8 cellular contexts compared by ENCODE assay signal in the genomic region with DNA sequence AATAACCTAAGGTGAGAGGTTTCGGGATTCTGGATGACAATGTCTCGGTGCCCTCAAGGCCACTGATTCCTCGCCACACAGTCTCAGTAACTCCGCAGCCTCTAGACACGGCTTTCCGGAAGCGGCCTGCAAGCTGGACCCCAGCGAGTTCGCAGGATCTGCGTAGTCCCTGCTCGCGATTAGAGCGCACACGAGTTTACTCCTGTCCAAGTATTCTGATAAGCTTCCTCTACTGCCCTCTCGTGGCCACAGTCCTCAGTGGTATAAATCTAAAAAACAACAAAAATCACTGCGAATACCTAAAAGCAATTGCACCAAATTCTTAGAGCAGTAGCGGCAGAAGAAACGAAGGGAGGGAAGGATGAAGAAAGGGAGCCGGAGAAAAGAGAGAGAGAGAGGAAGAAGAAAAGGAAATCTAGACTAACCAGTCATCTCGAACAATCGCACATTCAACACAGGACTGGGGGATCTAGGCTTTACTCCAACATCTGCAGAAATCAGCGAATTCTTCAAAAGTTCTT. TPM values are rescaled to one million over a fixed set of nuclear protein-coding genes. Genes with fewer than 3 reads are reported as not detected.
A peak's percentile ranks its signal among the peaks of the same experiment; 100 is the strongest.
DNase-seq lines count a peak whose midpoint lies in the region; ATAC-seq and TF ChIP-seq lines count a peak whose summit lies in the region.

No MANE protein-coding gene starts in this region.

- intact Hi-C loops in Panc1 (cut with micrococcal nuclease; ENCODE audit: unreplicated experiment): loop anchor here (5.0 kb wide), 1 partner anchor 363 kb away; no protein-coding TSS in a partner anchor
- intact Hi-C loops in naive thymus-derived CD4-positive, alpha-beta T cell (cut with micrococcal nuclease): loop anchor here (1.0 to 10.0 kb wide), 4 partner anchors 113 to 360 kb away; no protein-coding TSS in a partner anchor

- peak overlapping the region; percentile 5 to 85 (median 78) for H3K27ac Mint-ChIP-seq in IgD-negative memory B cell
- H3K27ac Mint-ChIP-seq in activated T-cell treated with anti-CD3 and anti-CD28 coated beads, Interleukin-2, amount 50 U/mL, for 72 hours: no peak overlapping the region
- peak overlapping the region in 5 of 9 donors; percentile 3 to 65 (median 37) for H3K27ac Mint-ChIP-seq in naive thymus-derived CD4-positive, alpha-beta T cell
- no peak overlapping the region for H3K27ac Mint-ChIP-seq in stimulated activated effector memory CD8-positive, alpha-beta T cell treated with anti-CD3 and anti-CD28 coated beads, Interleukin-12 subunit alpha, Interleukin-12 subunit beta, amount 100 ng/mL, for 72 hours

- DNase-seq in COLO829 (ENCODE audit: low spot score) (peak; percentile 84), Panc1 (ENCODE audit: low read depth, low spot score) (peak; percentile 57), fibroblast of gingiva (ENCODE audit: low read depth) (peak; percentile 86)
- DNase-seq in activated T-cell treated with anti-CD3 and anti-CD28 coated beads, Interleukin-2, amount 50 U/mL, for 72 hours: peak; percentile 80 to 81
- peak; percentile 36 to 67 (median 59) for DNase-seq in naive thymus-derived CD4-positive, alpha-beta T cell
- DNase-seq in stimulated activated effector memory CD8-positive, alpha-beta T cell treated with anti-CD3 and anti-CD28 coated beads, Interleukin-12 subunit alpha, Interleukin-12 subunit beta, amount 100 ng/mL, for 72 hours (ENCODE audit: low spot score in 2 of 2): peak; percentile 66 to 90

- H3K4me1 Mint-ChIP-seq in IgD-negative memory B cell: peaks cover 3 to 7% (median 6%) of the 10 kb centered on the region in 3 donors
- peaks cover 14% of the 10 kb centered on the region for H3K4me1 Mint-ChIP-seq in activated T-cell treated with anti-CD3 and anti-CD28 coated beads, Interleukin-2, amount 50 U/mL, for 72 hours (ENCODE audit: low read depth)
- peaks cover 6 to 17% (median 10%) of the 10 kb centered on the region in 7 donors for H3K4me1 Mint-ChIP-seq in naive thymus-derived CD4-positive, alpha-beta T cell
- H3K4me1 Mint-ChIP-seq in stimulated activated effector memory CD8-positive, alpha-beta T cell treated with anti-CD3 and anti-CD28 coated beads, Interleukin-12 subunit alpha, Interleukin-12 subunit beta, amount 100 ng/mL, for 72 hours: peaks cover 12% of the 10 kb centered on the region

- H3K36me3 Mint-ChIP-seq in IgD-negative memory B cell: no peaks in the 10 kb centered on the region
- no peaks in the 10 kb centered on the region for H3K36me3 Mint-ChIP-seq in activated T-cell treated with anti-CD3 and anti-CD28 coated beads, Interleukin-2, amount 50 U/mL, for 72 hours (ENCODE audit: insufficient read depth in 2 of 2)
- no peaks in the 10 kb centered on the region for H3K36me3 Mint-ChIP-seq in naive thymus-derived CD4-positive, alpha-beta T cell
- H3K36me3 Mint-ChIP-seq in stimulated activated effector memory CD8-positive, alpha-beta T cell treated with anti-CD3 and anti-CD28 coated beads, Interleukin-12 subunit alpha, Interleukin-12 subunit beta, amount 100 ng/mL, for 72 hours: no peaks in the 10 kb centered on the region

- H3K27me3 Mint-ChIP-seq in IgD-negative memory B cell: peaks cover 14% of the 10 kb centered on the region
- H3K27me3 Mint-ChIP-seq in activated T-cell treated with anti-CD3 and anti-CD28 coated beads, Interleukin-2, amount 50 U/mL, for 72 hours (ENCODE audit: low read depth): peaks cover 26% of the 10 kb centered on the region
- H3K27me3 Mint-ChIP-seq in naive thymus-derived CD4-positive, alpha-beta T cell: peaks cover 13 to 58% (median 17%) of the 10 kb centered on the region in 5 donors

- POLR2A ChIA-PET in Panc1 (lab: Charles Lee): no interaction called here
- POLR2A ChIA-PET in naive thymus-derived CD4-positive, alpha-beta T cell (lab: Charles Lee): interaction anchor here (1.4 kb wide), 1 partner anchor 223 kb away, joined by 6 read pairs; no protein-coding TSS in a partner anchor

- H3K27me3 ChIP-seq in Panc1 (ENCODE audit: control insufficient read depth, insufficient read depth, low read length): peaks cover 33% of the 10 kb centered on the region
- H3K27me3 ChIP-seq in naive thymus-derived CD4-positive, alpha-beta T cell (ENCODE audit: control insufficient read depth in 2 of 2, insufficient read depth in 2 of 2, low read length in 2 of 2): peaks cover 0 to 5% of the 10 kb centered on the region in 2 donors

- H3K9me3 Mint-ChIP-seq in IgD-negative memory B cell: no peaks in the 10 kb centered on the region
- no peaks in the 10 kb centered on the region for H3K9me3 Mint-ChIP-seq in activated T-cell treated with anti-CD3 and anti-CD28 coated beads, Interleukin-2, amount 50 U/mL, for 72 hours
- no peaks in the 10 kb centered on the region for H3K9me3 Mint-ChIP-seq in naive thymus-derived CD4-positive, alpha-beta T cell
- H3K9me3 Mint-ChIP-seq in stimulated activated effector memory CD8-positive, alpha-beta T cell treated with anti-CD3 and anti-CD28 coated beads, Interleukin-12 subunit alpha, Interleukin-12 subunit beta, amount 100 ng/mL, for 72 hours: no peaks in the 10 kb centered on the region

- in situ Hi-C loops in Panc1 (cut with HindIII; ENCODE audit: low pct_unique_long_range_greater_than_20kb, low sequenced_read_pairs): no loop called here

- CTCF ChIA-PET in Panc1 (lab: Charles Lee): interaction anchor here (0.7 to 1.2 kb wide), 6 partner anchors 204 to 366 kb away, joined by 3 to 7 read pairs (median 4); no protein-coding TSS in a partner anchor
- CTCF ChIA-PET in naive thymus-derived CD4-positive, alpha-beta T cell (lab: Charles Lee): interaction anchor here (0.6 to 4.4 kb wide), 12 partner anchors 10 to 223 kb away, joined by 3 to 68 read pairs (median 4); no protein-coding TSS in a partner anchor

- H3K36me3 ChIP-seq in Panc1 (ENCODE audit: control insufficient read depth, insufficient read depth, low read length): no peaks in the 10 kb centered on the region
- no peaks in the 10 kb centered on the region for H3K36me3 ChIP-seq in naive thymus-derived CD4-positive, alpha-beta T cell (ENCODE audit: control insufficient read depth in 2 of 3, insufficient read depth in 3 of 3, low read length in 3 of 3)

- H3K27ac ChIP-seq in Panc1 (ENCODE audit: low read length): no peak overlapping the region
- H3K27ac ChIP-seq in naive thymus-derived CD4-positive, alpha-beta T cell (ENCODE audit: low read depth, low read length): no peak overlapping the region

- peak overlapping the region; percentile 80 to 95 (median 90) for H3K4me3 Mint-ChIP-seq in IgD-negative memory B cell
- H3K4me3 Mint-ChIP-seq in activated T-cell treated with anti-CD3 and anti-CD28 coated beads, Interleukin-2, amount 50 U/mL, for 72 hours: peak overlapping the region; percentile 88
- H3K4me3 Mint-ChIP-seq in naive thymus-derived CD4-positive, alpha-beta T cell: peak overlapping the region; percentile 75 to 92 (median 84)
- peak overlapping the region; percentile 80 for H3K4me3 Mint-ChIP-seq in stimulated activated effector memory CD8-positive, alpha-beta T cell treated with anti-CD3 and anti-CD28 coated beads, Interleukin-12 subunit alpha, Interleukin-12 subunit beta, amount 100 ng/mL, for 72 hours

- ATAC-seq in GM21390 (IDR thresholded peaks at IDR 0.05; ENCODE audit: unreplicated experiment): peak; percentile 60
- ATAC-seq in Panc1: peak; percentile 74
- peak; percentile 67 for ATAC-seq in activated T-cell treated with anti-CD3 and anti-CD28 coated beads, Interleukin-2, amount 50 U/mL, for 72 hours (replicated peaks in 1 of 2)
- peak; percentile 77 for ATAC-seq in naive thymus-derived CD4-positive, alpha-beta T cell
- peak; percentile 78 for ATAC-seq in stimulated activated effector memory CD8-positive, alpha-beta T cell treated with anti-CD3 and anti-CD28 coated beads, Interleukin-12 subunit alpha, Interleukin-12 subunit beta, amount 100 ng/mL, for 72 hours

- no TSS peak for BruUV-seq in Panc1 (replicated peaks; lab: Mats Ljungman, UMichigan)

- peak; percentile 85 for TF ChIP-seq CTCF in Panc1 (IDR thresholded peaks at IDR 0.05)

- peaks cover 11% of the 10 kb centered on the region for H3K4me1 ChIP-seq in Panc1 (ENCODE audit: control insufficient read depth, insufficient read depth, low read length)
- H3K4me1 ChIP-seq in naive thymus-derived CD4-positive, alpha-beta T cell (ENCODE audit: control insufficient read depth in 2 of 2, insufficient read depth in 2 of 2, low read length in 2 of 2): no peaks in the 10 kb centered on the region

- peak overlapping the region in 1 of 2 experiments; percentile 50; a peak in 3 of 4 replicates for H3K4me3 ChIP-seq in Panc1 (ENCODE audit: low read depth in 2 of 2, low read length in 2 of 2)
- H3K4me3 ChIP-seq in naive thymus-derived CD4-positive, alpha-beta T cell (ENCODE audit: low read length): peak overlapping the region; percentile 51

- H3K9me3 ChIP-seq in Panc1 (ENCODE audit: control insufficient read depth, insufficient read depth, low read depth, low read length): no peaks in the 10 kb centered on the region
- H3K9me3 ChIP-seq in naive thymus-derived CD4-positive, alpha-beta T cell (ENCODE audit: control insufficient read depth in 2 of 3, low read length in 3 of 3): no peaks in the 10 kb centered on the region

RNA-seq across cellular contexts. Expression of a gene that starts 1.1 kb away (rescaled TPM):
- 0.15 TPM for polyA plus RNA-seq in IgD-negative memory B cell
- 0.98 TPM for total RNA-seq in Panc1 (2021; ENCODE audit: unreplicated experiment)
- polyA plus RNA-seq in Panc1 (2012; ENCODE audit: insufficient read length): 0.51 TPM
- total RNA-seq in activated T-cell treated with anti-CD3 and anti-CD28 coated beads, Interleukin-2, amount 50 U/mL, for 72 hours: under 1 TPM; 0.07 to 0.72 TPM
- total RNA-seq in naive thymus-derived CD4-positive, alpha-beta T cell: 1 to 10 TPM in 4 of 5 experiments, under 1 TPM in 1; 0.70 to 5.4 (median 1.4) TPM
- polyA plus RNA-seq in naive thymus-derived CD4-positive, alpha-beta T cell: not detected

Comparison
In these comparisons a context has a peak if more than half of its experiments do, and no peak if none do; other contexts are left out.
1. H3K27ac Mint-ChIP-seq: peak in IgD-negative memory B cell (3 of 3) and naive thymus-derived CD4-positive, alpha-beta T cell (5 of 9); none in activated T-cell treated with anti-CD3 and anti-CD28 coated beads, Interleukin-2, amount 50 U/mL, for 72 hours (single experiment) and stimulated activated effector memory CD8-positive, alpha-beta T cell treated with anti-CD3 and anti-CD28 coated beads, Interleukin-12 subunit alpha, Interleukin-12 subunit beta, amount 100 ng/mL, for 72 hours (single experiment).
2. Peak in every context shown above with its lines, with median percentiles within 50 percentile points of each other: DNase-seq, ATAC-seq and H3K4me3 Mint-ChIP-seq.